Comparison of ENCODE assay signal across 11 cellular contexts in the genomic region with DNA sequence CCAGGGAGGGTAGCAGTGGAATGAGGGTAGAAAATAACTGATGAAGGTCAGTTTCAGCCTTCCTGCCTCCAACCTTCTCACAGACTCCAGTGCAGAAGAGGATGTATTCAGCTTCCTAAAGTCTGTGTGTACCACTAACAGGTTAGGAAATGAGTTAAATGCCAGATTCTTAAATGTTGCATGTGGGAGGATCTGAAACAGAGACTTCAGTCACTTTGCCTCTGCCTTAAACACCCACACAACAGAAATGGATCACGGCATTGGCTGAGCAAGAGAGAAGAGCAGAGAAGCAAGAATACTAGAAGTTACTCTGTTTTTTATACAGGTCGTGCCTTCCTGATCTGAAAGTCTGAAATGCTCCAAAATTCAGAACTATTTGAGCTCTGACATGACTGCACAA.
DNase-seq lines count a peak whose midpoint lies in the region; ATAC-seq and TF ChIP-seq lines count a peak whose summit lies in the region.
"Had no signal": no experiment of that assay in that cellular context is flagged by ENCODE, and none has a peak within 500 bp of the region (broad histone marks: within the 10 kb centered on the region; RNA-seq: fewer than 3 reads in every experiment).

No MANE protein-coding gene starts in this region.

- peak overlapping the region; percentile 23 for H3K27ac ChIP-seq in temporal lobe (ENCODE audit: low read depth, low read length)
- no peak overlapping the region for H3K27ac ChIP-seq in hepatocyte
- H3K27ac ChIP-seq: BLaER1 had no signal

- H3K4me1 ChIP-seq in hepatocyte (ENCODE audit: insufficient read depth): peaks cover 4% of the 10 kb centered on the region
- H3K4me1 ChIP-seq: BLaER1 had no signal

- peak; percentile 12 for DNase-seq in stimulated activated CD4-positive, alpha-beta T cell treated with anti-CD3 and anti-CD28 coated beads, Interleukin-12 subunit alpha, Interleukin-12 subunit beta, amount 100 ng/mL, for 4 hours
- DNase-seq in stimulated activated CD4-positive, alpha-beta T cell treated with anti-CD3 and anti-CD28 coated beads, Interleukin-4, amount 100 ng/mL, for 1 hour: no peak
- DNase-seq in activated T-cell treated with anti-CD3 and anti-CD28 coated beads, Interleukin-2, amount 50 U/mL, for 48 hours: peak; percentile 31
- DNase-seq in hepatocyte (ENCODE audit: low spot score): no peak
- no peak for DNase-seq in SK-N-DZ (ENCODE audit: low spot score)
- DNase-seq: GOT3, NCI-H2029 treated with DMSO at 0.1 percent for 48 hours had no signal

- peak; percentile 86 for ATAC-seq in HG02763 (IDR thresholded peaks at IDR 0.05; ENCODE audit: unreplicated experiment)
- no peak for ATAC-seq in HG02840 (IDR thresholded peaks at IDR 0.05; ENCODE audit: low FRiP score, unreplicated experiment)

- no peaks in the 10 kb centered on the region for H3K79me2 ChIP-seq in hepatocyte

- no peaks in the 10 kb centered on the region for H3K9me3 ChIP-seq in hepatocyte (ENCODE audit: low read depth)
- H3K9me3 ChIP-seq: BLaER1 had no signal

- no peaks in the 10 kb centered on the region for H4K20me1 ChIP-seq in hepatocyte (ENCODE audit: insufficient read depth, poor library complexity, severe bottlenecking)
- H4K20me1 ChIP-seq: BLaER1 had no signal

- no peaks in the 10 kb centered on the region for H3K27me3 ChIP-seq in hepatocyte
- H3K27me3 ChIP-seq: BLaER1 had no signal

- no peaks in the 10 kb centered on the region for H3K36me3 ChIP-seq in hepatocyte (replicated peaks; ENCODE audit: insufficient read depth, low read depth)
- H3K36me3 ChIP-seq: BLaER1 had no signal

- no peak overlapping the region for H3K4me3 ChIP-seq in hepatocyte
- H3K4me3 ChIP-seq: BLaER1 had no signal

- H2AFZ ChIP-seq in hepatocyte: no peak overlapping the region

- no peak overlapping the region for H3K4me2 ChIP-seq in hepatocyte
- H3K4me2 ChIP-seq: BLaER1 had no signal

- no peak for TF ChIP-seq CTCF in hepatocyte (IDR thresholded peaks at IDR 0.05; ENCODE audit: poor library complexity)

- no peaks in the 10 kb centered on the region for H3K9me2 ChIP-seq in hepatocyte (replicated peaks; ENCODE audit: insufficient read depth)

- WGBS in hepatocyte (ENCODE audit: low lambda C conversion rate, missing lambda C conversion rate): 67% methylated on average over 2 of the region's 2 CpGs

Comparison
In these comparisons a context has a peak if more than half of its experiments do, and no peak if none do; other contexts are left out.
1. DNase-seq: peak in stimulated activated CD4-positive, alpha-beta T cell treated with anti-CD3 and anti-CD28 coated beads, Interleukin-12 subunit alpha, Interleukin-12 subunit beta, amount 100 ng/mL, for 4 hours (single experiment) and activated T-cell treated with anti-CD3 and anti-CD28 coated beads, Interleukin-2, amount 50 U/mL, for 48 hours (2 of 2); none in stimulated activated CD4-positive, alpha-beta T cell treated with anti-CD3 and anti-CD28 coated beads, Interleukin-4, amount 100 ng/mL, for 1 hour (single experiment), hepatocyte (single experiment) and SK-N-DZ (single experiment).